Comparison of ENCODE assay signal across 22 cellular contexts in the genomic region with DNA sequence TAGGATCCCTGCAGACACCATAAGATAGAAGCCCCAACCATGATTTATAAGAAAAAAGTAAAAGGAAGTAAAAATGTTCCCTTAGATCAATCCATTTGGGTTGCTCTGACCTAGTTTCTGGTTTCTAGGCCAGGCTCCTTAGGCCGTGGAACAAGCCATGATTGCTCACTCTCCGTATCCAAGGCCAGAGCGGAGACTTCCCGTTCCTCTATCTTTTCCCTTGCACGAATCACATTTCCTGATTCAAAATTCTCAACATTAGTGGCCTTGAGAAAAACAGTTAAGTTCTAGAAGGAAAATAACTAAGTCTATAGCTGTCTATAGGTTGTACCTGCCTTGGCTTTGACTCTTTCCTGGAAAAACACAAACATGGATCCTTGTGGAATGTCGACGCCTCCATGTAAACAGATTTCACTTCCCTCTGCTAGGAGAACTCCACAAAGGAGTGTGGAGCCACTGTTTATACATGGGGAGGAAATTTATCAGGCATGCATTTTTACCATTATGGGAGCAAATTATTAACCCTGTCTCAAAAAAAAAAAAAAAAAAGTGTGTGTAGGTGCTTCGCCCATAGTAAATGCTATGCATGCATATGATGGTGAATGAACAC.
DNase-seq lines count a peak whose midpoint lies in the region; ATAC-seq and TF ChIP-seq lines count a peak whose summit lies in the region.
"Had no signal": no experiment of that assay in that cellular context is flagged by ENCODE, and none has a peak within 500 bp of the region (broad histone marks: within the 10 kb centered on the region; RNA-seq: fewer than 3 reads in every experiment).

No MANE protein-coding gene starts in this region.

- TF ChIP-seq CTCF in nephron (IDR thresholded peaks at IDR 0.05; ENCODE audit: unreplicated experiment in 3 of 3): no peak

- DNase-seq in dermis blood vessel endothelial cell (peak; percentile 59), left colon (no peak), Right ventricle myocardium superior (no peak), glomerular visceral epithelial cell (ENCODE audit: extremely low spot score) (no peak)
- DNase-seq in activated T-cell treated with anti-CD3 and anti-CD28 coated beads, Interleukin-2, amount 50 U/mL, for 1 hour: no peak
- DNase-seq: Calu3; CD8-positive, alpha-beta memory T cell; DMS79 treated with DMSO at 0.1 percent for 48 hours; GF-D8; HCEC 1CT; NCI-H1092; NCI-H1417 treated with DMSO at 0.1 percent for 48 hours; NCI-H187; NCI-H2081 treated with DMSO at 0.1 percent for 48 hours; NCI-H2171; NCI-H226; NCI-H524; NCI-H748 treated with DMSO at 0.1 percent for 48 hours had no signal

- ATAC-seq in left colon (peak; percentile 75), Right ventricle myocardium superior (ENCODE audit: poor library complexity) (no peak), HG03045 (IDR thresholded peaks at IDR 0.05; ENCODE audit: unreplicated experiment) (no peak)
- ATAC-seq: Right ventricle myocardium inferior had no signal

- no peaks in the 10 kb centered on the region for H3K9me3 Mint-ChIP-seq in nephron

- H3K4me1 Mint-ChIP-seq in nephron: peaks cover 61% of the 10 kb centered on the region
- H3K4me1 Mint-ChIP-seq: B cell; CD8-positive, alpha-beta memory T cell had no signal

- no peaks in the 10 kb centered on the region for H3K27me3 Mint-ChIP-seq in nephron (ENCODE audit: low read depth)
- H3K27me3 Mint-ChIP-seq: B cell; CD8-positive, alpha-beta memory T cell had no signal

- peaks cover 17% of the 10 kb centered on the region for H3K36me3 Mint-ChIP-seq in nephron (ENCODE audit: low read depth)
- H3K36me3 Mint-ChIP-seq: CD8-positive, alpha-beta memory T cell had no signal

- no peak overlapping the region for H3K4me3 Mint-ChIP-seq in nephron
- H3K4me3 Mint-ChIP-seq: B cell; CD8-positive, alpha-beta memory T cell had no signal

- intact Hi-C loops in left colon (cut with DNase I, micrococcal nuclease): no loop called here
- intact Hi-C loops in Right ventricle myocardium superior (cut with DNase I): no loop called here

- H3K27ac Mint-ChIP-seq in nephron: peak overlapping the region; percentile 45 to 84 (median 52)
- H3K27ac Mint-ChIP-seq: B cell; CD8-positive, alpha-beta memory T cell had no signal
